20 cellular contexts compared by ENCODE assay signal in genomic region chr20:53907968-53908751, GRCh38.
A peak's percentile ranks its signal among the peaks of the same experiment; 100 is the strongest.
DNase-seq lines count a peak whose midpoint lies in the region; ATAC-seq and TF ChIP-seq lines count a peak whose summit lies in the region.
"Had no signal": no experiment of that assay in that cellular context is flagged by ENCODE, and none has a peak within 500 bp of the region (broad histone marks: within the 10 kb centered on the region; RNA-seq: fewer than 3 reads in every experiment).

No MANE protein-coding gene starts in this region.

- POLR2A ChIA-PET in activated CD4-positive, alpha-beta T cell treated with anti-CD3 and anti-CD28 coated beads for 36 hours (lab: Charles Lee): no interaction called here
- POLR2A ChIA-PET in PC-3 (lab: Charles Lee; ENCODE audit: unreplicated experiment): no interaction called here

- H3K4me1 ChIP-seq in PC-3 (ENCODE audit: insufficient read depth, low read length) (peaks cover 37% of the 10 kb centered on the region), endodermal cell (ENCODE audit: control insufficient read depth, insufficient read depth, low read length) (no peaks in the 10 kb centered on the region), suprapubic skin (peaks cover 7% of the 10 kb centered on the region)
- H3K4me1 ChIP-seq: BE2C, pancreas, tibial artery had no signal

- H3K4me3 ChIP-seq in PC-3 (ENCODE audit: low read length): no peak overlapping the region
- no peak overlapping the region for H3K4me3 ChIP-seq in endodermal cell (ENCODE audit: low read length)
- no peak overlapping the region for H3K4me3 ChIP-seq in suprapubic skin
- H3K4me3 ChIP-seq: lower lobe of right lung, pancreas, tibial artery had no signal

- H3K36me3 Mint-ChIP-seq in activated CD4-positive, alpha-beta T cell treated with anti-CD3 and anti-CD28 coated beads for 36 hours (ENCODE audit: low read depth): no peaks in the 10 kb centered on the region
- H3K36me3 Mint-ChIP-seq in endodermal cell (ENCODE audit: low read depth): no peaks in the 10 kb centered on the region
- H3K36me3 Mint-ChIP-seq: activated CD4-positive, alpha-beta memory T cell treated with anti-CD3 and anti-CD28 coated beads for 36 hours; activated naive CD4-positive, alpha-beta T cell treated with anti-CD3 and anti-CD28 coated beads, Interleukin-2, amount 50 U/mL, for 72 hours; naive B cell had no signal

- no peak for ATAC-seq in activated CD4-positive, alpha-beta T cell treated with anti-CD3 and anti-CD28 coated beads for 36 hours
- ATAC-seq in PC-3 (no peak), HG03097 (IDR thresholded peaks at IDR 0.05; ENCODE audit: low FRiP score, unreplicated experiment) (no peak)

- H3K27me3 ChIP-seq in PC-3 (ENCODE audit: low read length) (no peaks in the 10 kb centered on the region), endodermal cell (ENCODE audit: control insufficient read depth, insufficient read depth, low read length, poor library complexity, severe bottlenecking) (no peaks in the 10 kb centered on the region), suprapubic skin (no peaks in the 10 kb centered on the region)
- H3K27me3 ChIP-seq: BE2C, pancreas, tibial artery had no signal

- no peaks in the 10 kb centered on the region for H3K79me2 ChIP-seq in PC-3 (ENCODE audit: low read length)

- peaks cover 5% of the 10 kb centered on the region for H3F3A ChIP-seq in PC-3 (ENCODE audit: low read length, unreplicated experiment)

- no TSS peak for BruUV-seq in PC-3 (replicated peaks; lab: Mats Ljungman, UMichigan)

- no peaks in the 10 kb centered on the region for H3K9me2 ChIP-seq in PC-3 (replicated peaks; ENCODE audit: low read length)

- H3K9ac ChIP-seq in PC-3 (ENCODE audit: low read length) (peak overlapping the region; percentile 69; the same call in 1 of the 2 replicates), endodermal cell (ENCODE audit: extremely low read depth, low read length, poor library complexity, severe bottlenecking) (no peak overlapping the region)

- no peak overlapping the region for H3K4me3 Mint-ChIP-seq in activated CD4-positive, alpha-beta T cell treated with anti-CD3 and anti-CD28 coated beads for 36 hours
- no peak overlapping the region for H3K4me3 Mint-ChIP-seq in endodermal cell
- H3K4me3 Mint-ChIP-seq: activated CD4-positive, alpha-beta memory T cell treated with anti-CD3 and anti-CD28 coated beads for 36 hours; activated T-cell treated with anti-CD3 and anti-CD28 coated beads, Interleukin-2, amount 50 U/mL, for 4 hours had no signal

- no peak overlapping the region for H2AFZ ChIP-seq in PC-3 (ENCODE audit: low read length)

- no peak overlapping the region for H3K4me2 ChIP-seq in PC-3 (ENCODE audit: low read length)

- no peak for TF ChIP-seq CTCF in PC-3 (conservative IDR thresholded peaks at IDR 0.05; ENCODE audit: low read depth, low read length)
- TF ChIP-seq CTCF in endodermal cell (conservative IDR thresholded peaks at IDR 0.05): no peak
- no peak for TF ChIP-seq CTCF in suprapubic skin (IDR thresholded peaks at IDR 0.05)

- no peak for TF ChIP-seq POLR2A in suprapubic skin (IDR thresholded peaks at IDR 0.05)

- peak overlapping the region; percentile 3 for H3K27ac Mint-ChIP-seq in activated CD4-positive, alpha-beta T cell treated with anti-CD3 and anti-CD28 coated beads for 36 hours
- H3K27ac Mint-ChIP-seq in endodermal cell: peak overlapping the region; percentile 6
- H3K27ac Mint-ChIP-seq: activated CD4-positive, alpha-beta memory T cell treated with anti-CD3 and anti-CD28 coated beads for 36 hours; activated naive CD4-positive, alpha-beta T cell treated with anti-CD3 and anti-CD28 coated beads, Interleukin-2, amount 50 U/mL, for 72 hours had no signal

- H3K9me3 ChIP-seq in PC-3 (ENCODE audit: low read length): no peaks in the 10 kb centered on the region
- H3K9me3 ChIP-seq in endodermal cell (ENCODE audit: control insufficient read depth, low read length): peaks cover 12% of the 10 kb centered on the region
- H3K9me3 ChIP-seq in suprapubic skin: no peaks in the 10 kb centered on the region
- H3K9me3 ChIP-seq: BE2C, lower lobe of right lung, pancreas, tibial artery had no signal

- no peaks in the 10 kb centered on the region for H4K20me1 ChIP-seq in PC-3 (ENCODE audit: low read length)

- WGBS in endodermal cell (ENCODE audit: insufficient coverage in 1 of 2, insufficient read length in 1 of 2), 2 experiments: 86 to 91% methylated on average over 8 to 11 of the region's 11 CpGs
- 86% methylated on average over 11 of the region's 11 CpGs for WGBS in suprapubic skin

- H3K36me3 ChIP-seq in PC-3 (ENCODE audit: low read depth, low read length): no peaks in the 10 kb centered on the region
- H3K36me3 ChIP-seq in endodermal cell (ENCODE audit: control insufficient read depth, insufficient read depth, low read length): no peaks in the 10 kb centered on the region
- H3K36me3 ChIP-seq in suprapubic skin: no peaks in the 10 kb centered on the region
- H3K36me3 ChIP-seq: BE2C, lower lobe of right lung, pancreas, tibial artery had no signal

- DNase-seq in activated CD4-positive, alpha-beta T cell treated with anti-CD3 and anti-CD28 coated beads for 36 hours: no peak
- DNase-seq in activated CD4-positive, alpha-beta T cell treated with anti-CD3 and anti-CD28 coated beads, Interleukin-2, amount 50 U/mL, for 1 hour: no peak
- DNase-seq in PC-3 (no peak), endodermal cell (peak; percentile 20), suprapubic skin (ENCODE audit: low spot score in 2 of 2) (peak; percentile 16 to 24), superior temporal gyrus (ENCODE audit: extremely low spot score) (no peak), NCI-H446 treated with DMSO at 0.1 percent for 48 hours (lab: John Stamatoyannopoulos, UW) (no peak)
- DNase-seq: activated CD4-positive, alpha-beta memory T cell treated with anti-CD3 and anti-CD28 coated beads for 36 hours; activated T-cell treated with anti-CD3 and anti-CD28 coated beads, Interleukin-2, amount 50 U/mL, for 4 hours; BE2C; lower lobe of right lung; naive B cell; NCI-H2029; pancreas; Right ventricle myocardium superior; stimulated activated naive CD4-positive, alpha-beta T cell had no signal

- H3K27me3 Mint-ChIP-seq in activated CD4-positive, alpha-beta T cell treated with anti-CD3 and anti-CD28 coated beads for 36 hours: no peaks in the 10 kb centered on the region
- H3K27me3 Mint-ChIP-seq in endodermal cell (ENCODE audit: insufficient read depth): no peaks in the 10 kb centered on the region
- H3K27me3 Mint-ChIP-seq: activated CD4-positive, alpha-beta memory T cell treated with anti-CD3 and anti-CD28 coated beads for 36 hours; naive B cell had no signal

- no peak for TF ChIP-seq EP300 in suprapubic skin (IDR thresholded peaks at IDR 0.05)

- H3K27ac ChIP-seq in PC-3 (ENCODE audit: low read length): peak overlapping the region; percentile 91
- no peak overlapping the region for H3K27ac ChIP-seq in endodermal cell (ENCODE audit: low read depth, low read length)
- H3K27ac ChIP-seq in suprapubic skin: no peak overlapping the region
- H3K27ac ChIP-seq: 22Rv1, pancreas, tibial artery had no signal

- H3K9me3 Mint-ChIP-seq in activated CD4-positive, alpha-beta T cell treated with anti-CD3 and anti-CD28 coated beads for 36 hours (ENCODE audit: low read depth): no peaks in the 10 kb centered on the region
- H3K9me3 Mint-ChIP-seq in endodermal cell: peaks cover 10% of the 10 kb centered on the region
- H3K9me3 Mint-ChIP-seq: activated CD4-positive, alpha-beta memory T cell treated with anti-CD3 and anti-CD28 coated beads for 36 hours; activated T-cell treated with anti-CD3 and anti-CD28 coated beads, Interleukin-2, amount 50 U/mL, for 4 hours; naive B cell had no signal

- intact Hi-C loops in activated CD4-positive, alpha-beta T cell treated with anti-CD3 and anti-CD28 coated beads for 36 hours (cut with DNase I, micrococcal nuclease): no loop called here
- intact Hi-C loops in PC-3 (cut with micrococcal nuclease): loop anchor here (1.0 to 2.0 kb wide), 3 partner anchors 9 to 79 kb away; no protein-coding TSS in a partner anchor

- peaks cover 18% of the 10 kb centered on the region for H3K4me1 Mint-ChIP-seq in activated CD4-positive, alpha-beta T cell treated with anti-CD3 and anti-CD28 coated beads for 36 hours
- peaks cover 7% of the 10 kb centered on the region for H3K4me1 Mint-ChIP-seq in endodermal cell

- CTCF ChIA-PET in activated CD4-positive, alpha-beta T cell treated with anti-CD3 and anti-CD28 coated beads for 36 hours (lab: Charles Lee): interaction anchor here (0.8 to 2.1 kb wide), 5 partner anchors 9 to 332 kb away, joined by 4 to 6 read pairs (median 5); no protein-coding TSS in a partner anchor
- CTCF ChIA-PET in PC-3 (lab: Charles Lee): interaction anchor here (0.6 kb wide), 1 partner anchor 172 kb away, joined by 4 read pairs; no protein-coding TSS in a partner anchor

Comparison
In these comparisons a context has a peak if more than half of its experiments do, and no peak if none do; other contexts are left out.
1. DNase-seq: peak in endodermal cell (single experiment) and suprapubic skin (2 of 2); none in activated CD4-positive, alpha-beta T cell treated with anti-CD3 and anti-CD28 coated beads for 36 hours (single experiment), activated CD4-positive, alpha-beta T cell treated with anti-CD3 and anti-CD28 coated beads, Interleukin-2, amount 50 U/mL, for 1 hour (single experiment), PC-3 (single experiment), superior temporal gyrus (single experiment) and NCI-H446 treated with DMSO at 0.1 percent for 48 hours (single experiment).